Comparison of ENCODE assay signal across 8 cellular contexts in the genomic region with DNA sequence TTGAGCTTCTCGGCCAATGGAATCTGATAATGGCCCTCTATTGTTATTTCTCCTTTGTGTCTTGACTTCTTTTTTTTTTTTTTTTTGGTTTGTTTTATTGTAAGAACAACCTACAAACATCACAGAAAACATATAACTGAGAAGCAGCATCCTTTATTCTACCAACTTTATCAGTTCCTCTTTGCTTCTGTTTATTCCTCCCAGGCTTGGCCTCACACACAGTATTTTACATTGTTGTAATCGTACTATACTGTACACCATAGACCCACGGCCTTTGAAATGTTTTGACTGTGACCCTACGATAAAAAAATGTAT. TPM values are rescaled to one million over a fixed set of nuclear protein-coding genes. Genes with fewer than 3 reads are reported as not detected.
A peak's percentile ranks its signal among the peaks of the same experiment; 100 is the strongest.
DNase-seq lines count a peak whose midpoint lies in the region; ATAC-seq and TF ChIP-seq lines count a peak whose summit lies in the region.

No MANE protein-coding gene starts in this region.

- H3K9me3 ChIP-seq in CD4-positive, alpha-beta T cell (ENCODE audit: control insufficient read depth, low read length): no peaks in the 10 kb centered on the region
- H3K9me3 ChIP-seq in NT2/D1 (ENCODE audit: insufficient read depth, low read length) (peaks cover 7% of the 10 kb centered on the region; the same call in 1 of the 2 replicates), neuron (ENCODE audit: low read length) (no peaks in the 10 kb centered on the region)

- CTCF ChIA-PET in CD4-positive, alpha-beta T cell (lab: Charles Lee): interaction anchor here (1.1 to 10.5 kb wide), 2 partner anchors 18 to 65 kb away, joined by 6 to 101 read pairs; no protein-coding TSS in a partner anchor

- H3K27ac Mint-ChIP-seq in CD4-positive, alpha-beta T cell: peak overlapping the region; percentile 97
- H3K27ac Mint-ChIP-seq in effector memory CD8-positive, alpha-beta T cell: peak overlapping the region; percentile 99 to 100

- no peaks in the 10 kb centered on the region for H3K27me3 Mint-ChIP-seq in CD4-positive, alpha-beta T cell
- H3K27me3 Mint-ChIP-seq in effector memory CD8-positive, alpha-beta T cell: no peaks in the 10 kb centered on the region

- intact Hi-C loops in CD4-positive, alpha-beta T cell (cut with DNase I, micrococcal nuclease): loop anchor here (1.0 to 5.0 kb wide), 3 partner anchors 16 to 67 kb away; no protein-coding TSS in a partner anchor

- no peak overlapping the region for H3K9ac ChIP-seq in NT2/D1 (ENCODE audit: insufficient read length, low read depth)

- no peaks in the 10 kb centered on the region for H3K36me3 ChIP-seq in NT2/D1 (ENCODE audit: insufficient read depth, insufficient read length, low read length)
- no peaks in the 10 kb centered on the region for H3K36me3 ChIP-seq in neuron (ENCODE audit: insufficient read depth, low read length)

- H3K4me1 ChIP-seq in NT2/D1 (ENCODE audit: insufficient read depth, insufficient read length): no peaks in the 10 kb centered on the region
- H3K4me1 ChIP-seq in neuron (ENCODE audit: insufficient read depth, low read length): peaks cover 6% of the 10 kb centered on the region

- H3K4me1 Mint-ChIP-seq in CD4-positive, alpha-beta T cell (ENCODE audit: low read depth): peaks cover 80% of the 10 kb centered on the region
- H3K4me1 Mint-ChIP-seq in effector memory CD8-positive, alpha-beta T cell (ENCODE audit: low read depth in 2 of 2): peaks cover 48 to 67% of the 10 kb centered on the region in 2 donors

- no peaks in the 10 kb centered on the region for H3K27me3 ChIP-seq in CD4-positive, alpha-beta T cell (ENCODE audit: control insufficient read depth, insufficient read depth, low read length)
- H3K27me3 ChIP-seq in NT2/D1 (ENCODE audit: insufficient read depth, insufficient read length) (no peaks in the 10 kb centered on the region), neuron (ENCODE audit: insufficient read depth, low read length) (no peaks in the 10 kb centered on the region)

- DNase-seq in CD4-positive, alpha-beta T cell: no peak
- DNase-seq in NT2/D1 (ENCODE audit: low read depth, low spot score) (no peak), mesenteric fat pad (ENCODE audit: low spot score) (no peak), NK-92 (lab: John Stamatoyannopoulos, UW; ENCODE audit: unreplicated experiment) (no peak), D341Med (ENCODE audit: low spot score) (no peak)
- DNase-seq in effector memory CD8-positive, alpha-beta T cell: no peak

- H3K9me3 Mint-ChIP-seq in CD4-positive, alpha-beta T cell: no peaks in the 10 kb centered on the region
- H3K9me3 Mint-ChIP-seq in effector memory CD8-positive, alpha-beta T cell: no peaks in the 10 kb centered on the region

- peaks cover 5% of the 10 kb centered on the region for H3K36me3 Mint-ChIP-seq in CD4-positive, alpha-beta T cell (ENCODE audit: low read depth)
- H3K36me3 Mint-ChIP-seq in effector memory CD8-positive, alpha-beta T cell (ENCODE audit: insufficient read depth): peaks cover 31% of the 10 kb centered on the region

- peak overlapping the region; percentile 74 for H2AFZ ChIP-seq in neuron (ENCODE audit: low read depth, low read length)

- ATAC-seq in CD4-positive, alpha-beta T cell (ENCODE audit: poor library complexity): no peak
- ATAC-seq in effector memory CD8-positive, alpha-beta T cell (replicated peaks): no peak
- no peak for ATAC-seq in GM18907 (IDR thresholded peaks at IDR 0.05; ENCODE audit: unreplicated experiment)

- H3K4me3 Mint-ChIP-seq in CD4-positive, alpha-beta T cell: peak overlapping the region; percentile 93
- peak overlapping the region; percentile 96 to 97 for H3K4me3 Mint-ChIP-seq in effector memory CD8-positive, alpha-beta T cell

- TF ChIP-seq CTCF in CD4-positive, alpha-beta T cell (IDR thresholded peaks at IDR 0.05): no peak

- H3K4me3 ChIP-seq in NT2/D1 (ENCODE audit: insufficient read length, low read depth): peak overlapping the region; percentile 67
- peak overlapping the region; percentile 78 for H3K4me3 ChIP-seq in neuron (ENCODE audit: low read length)

- H3K27ac ChIP-seq in CD4-positive, alpha-beta T cell (ENCODE audit: low read depth, low read length): peak overlapping the region; percentile 77

- POLR2A ChIA-PET in CD4-positive, alpha-beta T cell (lab: Charles Lee): interaction anchor here (0.8 to 10.6 kb wide), 7 partner anchors 8 to 67 kb away, joined by 3 to 330 read pairs (median 4); partner anchors contain the start of gene CMTR1

RNA-seq across cellular contexts. Expression of gene CCDC167, which starts 0.6 kb away (rescaled TPM):
- 1 to 10 TPM; 7.3 to 8.0 TPM for total RNA-seq in CD4-positive, alpha-beta T cell
- 14.6 TPM for total RNA-seq in mesenteric fat pad
